23 cellular contexts compared by ENCODE assay signal in the genomic region with DNA sequence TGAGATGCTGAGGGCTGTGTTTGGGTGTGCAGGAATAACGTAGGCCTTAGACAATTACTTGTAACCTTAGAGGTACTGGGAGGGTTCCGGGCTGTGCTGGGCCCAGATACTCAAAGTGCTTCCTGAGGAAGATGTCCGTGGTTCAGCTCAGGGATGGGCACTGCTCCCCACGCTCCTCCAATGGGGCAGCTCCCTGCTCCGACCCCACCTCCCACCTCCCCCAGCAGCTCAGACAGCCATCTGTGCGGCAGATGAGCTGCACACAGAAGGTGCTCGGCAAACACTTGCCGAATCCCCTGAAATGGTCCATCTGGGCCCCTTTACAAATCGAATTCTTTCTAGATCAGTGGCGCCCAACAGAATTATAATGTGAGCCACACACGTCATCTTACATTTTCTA.
DNase-seq lines count a peak whose midpoint lies in the region; ATAC-seq and TF ChIP-seq lines count a peak whose summit lies in the region.
"Had no signal": no experiment of that assay in that cellular context is flagged by ENCODE, and none has a peak within 500 bp of the region (broad histone marks: within the 10 kb centered on the region; RNA-seq: fewer than 3 reads in every experiment).

No MANE protein-coding gene starts in this region.

- no peaks in the 10 kb centered on the region for H3K4me1 ChIP-seq in Caco-2

- no peak overlapping the region for H3K4me3 ChIP-seq in Caco-2 (ENCODE audit: low read depth, low read length)
- H3K4me3 ChIP-seq: GM12878, lung had no signal

- no peaks in the 10 kb centered on the region for H3K9me3 ChIP-seq in Caco-2
- H3K9me3 ChIP-seq: heart right ventricle had no signal

- POLR2A ChIA-PET in Caco-2 (lab: Charles Lee): no interaction called here

- ATAC-seq in HG03280 (IDR thresholded peaks at IDR 0.05; ENCODE audit: unreplicated experiment): no peak
- ATAC-seq: activated T-cell treated with anti-CD3 and anti-CD28 coated beads, Interleukin-2, amount 50 U/mL, for 72 hours; GM12878; heart right ventricle; Right ventricle myocardium inferior had no signal

- H3K9me3 Mint-ChIP-seq in activated CD4-positive, alpha-beta T cell treated with anti-CD3 and anti-CD28 coated beads, Interleukin-2, amount 10 ng/mL, durations not matched to agents 24 days and 14 days: no peaks in the 10 kb centered on the region
- no peaks in the 10 kb centered on the region for H3K9me3 Mint-ChIP-seq in Caco-2 (ENCODE audit: unreplicated experiment)
- H3K9me3 Mint-ChIP-seq: activated naive CD4-positive, alpha-beta T cell treated with anti-CD3 and anti-CD28 coated beads, Interleukin-2, amount 50 U/mL, for 24 hours; activated T-cell treated with anti-CD3 and anti-CD28 coated beads, Interleukin-2, amount 50 U/mL, for 72 hours had no signal

- no peak overlapping the region for H3K4me3 Mint-ChIP-seq in activated CD4-positive, alpha-beta T cell treated with anti-CD3 and anti-CD28 coated beads, Interleukin-2, amount 10 ng/mL, durations not matched to agents 24 days and 14 days
- H3K4me3 Mint-ChIP-seq in Caco-2 (ENCODE audit: unreplicated experiment): no peak overlapping the region

- CTCF ChIA-PET in Caco-2 (lab: Charles Lee): no interaction called here

- H3K36me3 ChIP-seq in Caco-2 (ENCODE audit: control insufficient read depth, insufficient read depth, low read length): no peaks in the 10 kb centered on the region
- H3K36me3 ChIP-seq: heart right ventricle had no signal

- H3K27me3 ChIP-seq in Caco-2 (replicated peaks; ENCODE audit: control insufficient read depth, insufficient read depth, low read length): no peaks in the 10 kb centered on the region
- H3K27me3 ChIP-seq: heart right ventricle had no signal

- intact Hi-C loops in activated CD4-positive, alpha-beta T cell treated with anti-CD3 and anti-CD28 coated beads, Interleukin-2, amount 10 ng/mL, durations not matched to agents 24 days and 14 days (cut with micrococcal nuclease): no loop called here
- intact Hi-C loops in Caco-2 (cut with micrococcal nuclease; ENCODE audit: unreplicated experiment): no loop called here

- peak; percentile 48 for DNase-seq in activated CD4-positive, alpha-beta T cell treated with anti-CD3 and anti-CD28 coated beads, Interleukin-2, amount 10 ng/mL, durations not matched to agents 24 days and 14 days
- no peak for DNase-seq in activated CD4-positive, alpha-beta T cell treated with anti-CD3 and anti-CD28 coated beads for 48 hours
- peak; percentile 94 for DNase-seq in NCI-H2171 treated with DMSO at 0.1 percent for 48 hours (lab: John Stamatoyannopoulos, UW)
- peak; percentile 70 for DNase-seq in ecto neural progenitor cell (ENCODE audit: low spot score)
- DNase-seq in retina: peak; percentile 64
- DNase-seq in NOMO-1 (lab: John Stamatoyannopoulos, UW; ENCODE audit: unreplicated experiment in 2 of 2): no peak
- no peak for DNase-seq in Caco-2
- DNase-seq: 8988T; activated CD8-positive, alpha-beta memory T cell treated with anti-CD3 and anti-CD28 coated beads for 24 hours; activated T-cell treated with anti-CD3 and anti-CD28 coated beads, Interleukin-2, amount 50 U/mL, for 72 hours; GF-D8; heart right ventricle; naive B cell; NCI-H1930; posterior cingulate gyrus; stimulated activated CD4-positive, alpha-beta T cell treated with anti-CD3 and anti-CD28 coated beads, Interleukin-4, amount 100 ng/mL, for 1 hour; T-helper 1 cell had no signal

- no peak for TF ChIP-seq CTCF in Caco-2 (IDR thresholded peaks at IDR 0.05; ENCODE audit: insufficient read depth in 1 of 2, low read depth in 1 of 2, low read length in 1 of 2, severe bottlenecking in 1 of 2, unreplicated experiment in 1 of 2)

- no peak overlapping the region for H3K27ac Mint-ChIP-seq in activated CD4-positive, alpha-beta T cell treated with anti-CD3 and anti-CD28 coated beads, Interleukin-2, amount 10 ng/mL, durations not matched to agents 24 days and 14 days
- H3K27ac Mint-ChIP-seq in Caco-2 (ENCODE audit: unreplicated experiment): no peak overlapping the region
- H3K27ac Mint-ChIP-seq: activated naive CD4-positive, alpha-beta T cell treated with anti-CD3 and anti-CD28 coated beads, Interleukin-2, amount 50 U/mL, for 24 hours; activated T-cell treated with anti-CD3 and anti-CD28 coated beads, Interleukin-2, amount 50 U/mL, for 72 hours; B cell had no signal

- peaks cover 16% of the 10 kb centered on the region for H3K4me1 Mint-ChIP-seq in activated CD4-positive, alpha-beta T cell treated with anti-CD3 and anti-CD28 coated beads, Interleukin-2, amount 10 ng/mL, durations not matched to agents 24 days and 14 days
- no peaks in the 10 kb centered on the region for H3K4me1 Mint-ChIP-seq in Caco-2 (ENCODE audit: low read depth, unreplicated experiment)

- peaks cover 12% of the 10 kb centered on the region for H3K27me3 Mint-ChIP-seq in activated CD4-positive, alpha-beta T cell treated with anti-CD3 and anti-CD28 coated beads, Interleukin-2, amount 10 ng/mL, durations not matched to agents 24 days and 14 days
- H3K27me3 Mint-ChIP-seq in Caco-2 (ENCODE audit: insufficient read depth, unreplicated experiment): peaks cover 4% of the 10 kb centered on the region
- H3K27me3 Mint-ChIP-seq: activated naive CD4-positive, alpha-beta T cell treated with anti-CD3 and anti-CD28 coated beads, Interleukin-2, amount 50 U/mL, for 24 hours had no signal

- no TSS peak for BruUV-seq in Caco-2 (replicated peaks; lab: Mats Ljungman, UMichigan)

- H3K36me3 Mint-ChIP-seq in activated CD4-positive, alpha-beta T cell treated with anti-CD3 and anti-CD28 coated beads, Interleukin-2, amount 10 ng/mL, durations not matched to agents 24 days and 14 days (ENCODE audit: low read depth): no peaks in the 10 kb centered on the region
- no peaks in the 10 kb centered on the region for H3K36me3 Mint-ChIP-seq in Caco-2 (ENCODE audit: insufficient read depth, unreplicated experiment)
- H3K36me3 Mint-ChIP-seq: activated naive CD4-positive, alpha-beta T cell treated with anti-CD3 and anti-CD28 coated beads, Interleukin-2, amount 50 U/mL, for 24 hours; naive B cell had no signal

Comparison
In these comparisons a context has a peak if more than half of its experiments do, and no peak if none do; other contexts are left out.
1. DNase-seq: peak in activated CD4-positive, alpha-beta T cell treated with anti-CD3 and anti-CD28 coated beads, Interleukin-2, amount 10 ng/mL, durations not matched to agents 24 days and 14 days (single experiment), NCI-H2171 treated with DMSO at 0.1 percent for 48 hours (single experiment), ecto neural progenitor cell (single experiment) and retina (single experiment); none in activated CD4-positive, alpha-beta T cell treated with anti-CD3 and anti-CD28 coated beads for 48 hours (single experiment), NOMO-1 (0 of 2) and Caco-2 (0 of 2).